8 cellular contexts compared by ENCODE assay signal in genomic region chr20:50690979-50691584, GRCh38. TPM values are rescaled to one million over a fixed set of nuclear protein-coding genes. Genes with fewer than 3 reads are reported as not detected.
A peak's percentile ranks its signal among the peaks of the same experiment; 100 is the strongest.
DNase-seq lines count a peak whose midpoint lies in the region; TF ChIP-seq lines count a peak whose summit lies in the region.

TSS of gene RIPOR3 (minus strand) at chr20:50691542. CDS start at chr20:50691128, 414 bp downstream.

- H3K9me3 ChIP-seq in ascending aorta (no peaks in the 10 kb centered on the region), iPS-18c (ENCODE audit: control insufficient read depth, insufficient read depth, low read length) (no peaks in the 10 kb centered on the region), skeletal muscle tissue (ENCODE audit: control insufficient read depth in 3 of 3, low read length in 3 of 3) (no peaks in the 10 kb centered on the region)

- H3K9ac ChIP-seq in skeletal muscle tissue (ENCODE audit: low read depth in 1 of 3, low read length in 3 of 3), result peak within 1 kb of the TSS; percentile 27 to 74 (median 56)

- peaks cover 0 to 7% of the 10 kb centered on the region in 2 donors for H3K4me1 ChIP-seq in ascending aorta
- peaks cover 11 to 18% (median 14%) of the 10 kb centered on the region in 3 donors for H3K4me1 ChIP-seq in skeletal muscle tissue (ENCODE audit: control insufficient read depth in 3 of 3, insufficient read depth in 3 of 3, low read length in 3 of 3)

- no peak for TF ChIP-seq CTCF in ascending aorta (IDR thresholded peaks at IDR 0.05)

- H3K4me3 ChIP-seq in ascending aorta (peak within 1 kb of the TSS; percentile 32 to 53), iPS-18c (ENCODE audit: insufficient read depth, low read depth, low read length) (peak within 1 kb of the TSS; percentile 57), skeletal muscle tissue (ENCODE audit: low read length in 3 of 3) (peak within 1 kb of the TSS; percentile 56 to 65 (median 58))

- H3K27me3 ChIP-seq in ascending aorta (no peaks in the 10 kb centered on the region), skeletal muscle tissue (ENCODE audit: control insufficient read depth in 3 of 3, insufficient read depth in 3 of 3, low read length in 3 of 3) (peaks cover 9 to 23% (median 10%) of the 10 kb centered on the region in 3 donors)

- DNase-seq in HUDEP-2 (lab: John Stamatoyannopoulos, UW; ENCODE audit: unreplicated experiment in 76 of 76) (peak in 73 of 76 experiments; percentile 29 to 94 (median 76)), ascending aorta (ENCODE audit: low spot score in 2 of 2) (no peak), AML-193 (lab: John Stamatoyannopoulos, UW) (no peak), NCI-H1092 (lab: John Stamatoyannopoulos, UW) (no peak), DMS153 treated with DMSO at 0.1 percent for 48 hours (lab: John Stamatoyannopoulos, UW; ENCODE audit: unreplicated experiment) (no peak), NCI-H2081 treated with DMSO at 0.1 percent for 48 hours (lab: John Stamatoyannopoulos, UW) (no peak)

- H3K36me3 ChIP-seq in ascending aorta (no peaks in the 10 kb centered on the region), skeletal muscle tissue (ENCODE audit: control insufficient read depth in 3 of 3, insufficient read depth in 3 of 3, low read length in 3 of 3) (no peaks in the 10 kb centered on the region)

- H3K27ac ChIP-seq in ascending aorta (no peak within 1 kb of the TSS), skeletal muscle tissue (ENCODE audit: low read depth, low read length) (peak within 1 kb of the TSS; percentile 28)

- intact Hi-C loops in ascending aorta (cut with DNase I), result no loop called here

RNA-seq across cellular contexts. Expression of gene RIPOR3, which starts in this region (rescaled TPM):
- total RNA-seq in ascending aorta, result 15.1 TPM
- total RNA-seq in skeletal muscle tissue, result 2.6 TPM

Comparison
In these comparisons a context has a peak if more than half of its experiments do, and no peak if none do; other contexts are left out.
1. DNase-seq: peak in HUDEP-2 (73 of 76); none in ascending aorta (0 of 2), AML-193 (0 of 2), NCI-H1092 (single experiment), DMS153 treated with DMSO at 0.1 percent for 48 hours (single experiment) and NCI-H2081 treated with DMSO at 0.1 percent for 48 hours (single experiment).
2. Peak in every context shown above with its lines, with median percentiles within 50 percentile points of each other: H3K4me3 ChIP-seq.